Comparison of ENCODE assay signal across 8 cellular contexts in the genomic region with DNA sequence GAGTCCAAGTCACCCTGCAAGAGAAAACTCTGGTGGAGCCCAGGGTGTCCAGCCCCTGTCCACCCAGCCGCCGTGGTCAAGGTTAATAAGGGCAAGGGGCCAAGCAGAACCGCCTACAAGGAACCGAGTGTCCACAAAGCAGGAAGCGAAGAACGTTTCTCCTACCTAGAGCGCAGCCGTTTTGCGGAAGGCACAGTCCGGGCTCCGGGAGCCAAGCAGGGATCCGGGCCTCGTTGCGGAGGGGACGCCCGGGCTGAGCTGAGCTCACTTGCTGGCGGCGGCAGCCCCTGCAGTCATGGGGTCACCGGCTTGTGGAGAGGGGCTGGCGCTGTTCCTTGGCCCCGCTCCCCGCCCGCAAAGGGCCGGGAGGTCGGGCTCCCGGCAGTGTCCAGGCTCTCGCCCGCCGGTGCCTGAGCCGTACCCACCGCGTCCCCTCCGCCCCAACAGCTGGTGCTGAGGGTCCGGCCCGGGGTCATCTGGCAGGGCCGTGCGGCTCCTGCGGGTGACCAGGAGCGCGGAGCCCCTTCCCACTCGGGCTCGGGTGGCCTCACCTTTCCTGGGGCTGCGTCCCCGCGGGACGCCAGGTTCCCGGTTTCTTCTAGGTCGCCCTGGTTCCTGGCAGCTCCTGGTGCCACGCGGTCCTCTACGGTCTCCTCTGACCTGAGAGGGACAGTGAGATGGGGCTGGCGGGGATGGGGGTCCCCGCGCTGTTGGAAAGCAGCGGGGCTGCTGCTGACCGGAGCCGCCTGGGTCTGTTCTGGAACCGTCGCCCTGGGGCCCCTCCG. TPM values are rescaled to one million over a fixed set of nuclear protein-coding genes. Genes with fewer than 3 reads are reported as not detected.
DNase-seq lines count a peak whose midpoint lies in the region; ATAC-seq and TF ChIP-seq lines count a peak whose summit lies in the region.

No MANE protein-coding gene starts in this region.

- H3K4me3 Mint-ChIP-seq in activated CD8-positive, alpha-beta memory T cell treated with anti-CD3 and anti-CD28 coated beads, Interleukin-2, amount 10 ng/mL, durations not matched to agents 7 days and 5 days: peak overlapping the region; percentile 70

- H3K36me3 ChIP-seq in ascending aorta: no peaks in the 10 kb centered on the region

- H3K4me1 ChIP-seq in ascending aorta: peaks cover 3 to 25% of the 10 kb centered on the region in 2 donors

- CTCF ChIA-PET in activated CD8-positive, alpha-beta memory T cell treated with anti-CD3 and anti-CD28 coated beads, Interleukin-2, amount 10 ng/mL, durations not matched to agents 7 days and 5 days (lab: Charles Lee): interaction anchor here (1.2 kb wide), 1 partner anchor 419 kb away, joined by 4 read pairs; no protein-coding TSS in a partner anchor

- H3K9me3 Mint-ChIP-seq in activated CD8-positive, alpha-beta memory T cell treated with anti-CD3 and anti-CD28 coated beads, Interleukin-2, amount 10 ng/mL, durations not matched to agents 7 days and 5 days (ENCODE audit: low read depth): no peaks in the 10 kb centered on the region

- H3K27me3 Mint-ChIP-seq in activated CD8-positive, alpha-beta memory T cell treated with anti-CD3 and anti-CD28 coated beads, Interleukin-2, amount 10 ng/mL, durations not matched to agents 7 days and 5 days: peaks cover 59% of the 10 kb centered on the region

- peak; percentile 59 for ATAC-seq in activated CD8-positive, alpha-beta memory T cell treated with anti-CD3 and anti-CD28 coated beads, Interleukin-2, amount 10 ng/mL, durations not matched to agents 7 days and 5 days
- no peak for ATAC-seq in GM19467 (IDR thresholded peaks at IDR 0.05; ENCODE audit: unreplicated experiment)
- no peak for ATAC-seq in HG03135 (IDR thresholded peaks at IDR 0.05; ENCODE audit: unreplicated experiment)

- no peak overlapping the region for H3K27ac Mint-ChIP-seq in activated CD8-positive, alpha-beta memory T cell treated with anti-CD3 and anti-CD28 coated beads, Interleukin-2, amount 10 ng/mL, durations not matched to agents 7 days and 5 days

- H3K27ac ChIP-seq in ascending aorta (no peak overlapping the region), skin epidermis (peak overlapping the region in 12 of 21 experiments; percentile 3 to 65 (median 53))

- DNase-seq in activated CD8-positive, alpha-beta memory T cell treated with anti-CD3 and anti-CD28 coated beads, Interleukin-2, amount 10 ng/mL, durations not matched to agents 7 days and 5 days: no peak
- no peak for DNase-seq in activated CD8-positive, alpha-beta memory T cell treated with anti-CD3 and anti-CD28 coated beads, Interleukin-2, amount 50 U/mL, for 4 hours
- DNase-seq in ascending aorta (ENCODE audit: low spot score in 2 of 2) (no peak), iPS-NIHi7 (ENCODE audit: extremely low spot score) (peak; percentile 31), NCI-H526 treated with DMSO at 0.1 percent for 48 hours (lab: John Stamatoyannopoulos, UW) (no peak)

- intact Hi-C loops in ascending aorta (cut with DNase I): loop anchor here (2.0 to 10.0 kb wide), 2 partner anchors 14 to 224 kb away; partner anchors contain the start of genes ZNF107 and ZNF273

- TF ChIP-seq CTCF in ascending aorta (IDR thresholded peaks at IDR 0.05): no peak

- H3K4me1 Mint-ChIP-seq in activated CD8-positive, alpha-beta memory T cell treated with anti-CD3 and anti-CD28 coated beads, Interleukin-2, amount 10 ng/mL, durations not matched to agents 7 days and 5 days: peaks cover 10% of the 10 kb centered on the region

- H3K4me3 ChIP-seq in ascending aorta (peak overlapping the region; percentile 51 to 56), skin epidermis (peak overlapping the region; percentile 19 to 42 (median 27))

- no peaks in the 10 kb centered on the region for H3K9me3 ChIP-seq in ascending aorta

- H3K36me3 Mint-ChIP-seq in activated CD8-positive, alpha-beta memory T cell treated with anti-CD3 and anti-CD28 coated beads, Interleukin-2, amount 10 ng/mL, durations not matched to agents 7 days and 5 days: no peaks in the 10 kb centered on the region

- H3K27me3 ChIP-seq in ascending aorta: no peaks in the 10 kb centered on the region

RNA-seq across cellular contexts. Expression of gene ZNF273, which starts 14.0 kb away (rescaled TPM):
- total RNA-seq in activated CD8-positive, alpha-beta memory T cell treated with anti-CD3 and anti-CD28 coated beads, Interleukin-2, amount 10 ng/mL, durations not matched to agents 7 days and 5 days: 10 to 100 TPM in 1 of 2 experiments, 1 to 10 TPM in 1; 8.4 to 13.6 TPM
- total RNA-seq in ascending aorta: 1.7 TPM

Comparison
In these comparisons a context has a peak if more than half of its experiments do, and no peak if none do; other contexts are left out.
1. H3K27ac ChIP-seq: peak in skin epidermis (12 of 21); none in ascending aorta (0 of 2).